ENCODE assay signal across 19 cellular contexts in the genomic region with DNA sequence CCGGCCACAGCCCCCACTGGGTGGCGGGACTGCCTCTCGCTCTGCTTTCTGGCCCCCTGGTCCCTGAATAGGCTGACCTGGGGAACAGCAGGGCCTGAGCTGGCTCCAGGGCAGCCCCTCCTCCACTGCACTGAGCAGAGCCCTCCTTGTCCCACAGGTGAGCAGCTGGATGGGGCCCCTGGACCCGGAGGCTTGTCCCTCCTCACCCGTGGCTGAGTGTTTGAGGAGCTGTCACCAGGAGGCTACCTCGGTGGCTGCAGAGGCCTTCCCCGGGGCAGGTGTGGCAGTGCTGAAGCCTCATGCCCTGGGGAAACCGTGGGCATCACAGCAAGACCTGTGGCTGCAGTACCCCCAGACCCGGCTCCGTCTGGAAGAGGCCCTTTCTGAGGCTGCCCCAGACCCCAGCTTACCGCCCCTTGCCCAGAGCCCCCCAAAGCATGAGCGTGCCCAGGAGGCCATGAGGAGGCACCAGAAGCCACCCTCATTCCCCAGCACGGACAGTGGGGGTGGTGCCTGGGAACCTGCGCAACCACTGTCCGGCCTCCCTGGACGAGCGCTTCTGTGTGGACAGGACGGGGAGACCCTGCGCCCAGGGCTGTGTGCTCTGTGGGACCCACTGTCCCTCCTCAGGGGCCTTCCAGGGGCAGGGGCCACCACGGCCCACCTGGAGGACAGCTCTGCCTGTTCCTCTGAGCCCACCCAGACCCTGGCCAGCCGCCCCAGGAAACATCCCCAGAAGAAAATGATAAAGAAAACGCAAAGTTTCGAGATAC. TPM values are rescaled to one million over a fixed set of nuclear protein-coding genes. Genes with fewer than 3 reads are reported as not detected.
DNase-seq lines count a peak whose midpoint lies in the region; ATAC-seq and TF ChIP-seq lines count a peak whose summit lies in the region.
"Had no signal": no experiment of that assay in that cellular context is flagged by ENCODE, and none has a peak within 500 bp of the region (broad histone marks: within the 10 kb centered on the region; RNA-seq: fewer than 3 reads in every experiment).

No MANE protein-coding gene starts in this region.

- H3K4me1 ChIP-seq in left ventricle myocardium inferior: no peaks in the 10 kb centered on the region
- H3K4me1 ChIP-seq in osteoblast (ENCODE audit: insufficient read depth, low read length): peaks cover 29% of the 10 kb centered on the region
- no peaks in the 10 kb centered on the region for H3K4me1 ChIP-seq in aorta (ENCODE audit: control insufficient read depth in 1 of 2, insufficient read depth in 2 of 2, low read length in 2 of 2)
- H3K4me1 ChIP-seq: A549, HAP-1 had no signal

- H3K27ac ChIP-seq in left ventricle myocardium inferior (replicated peaks): no peak overlapping the region
- no peak overlapping the region for H3K27ac ChIP-seq in osteoblast (ENCODE audit: low read depth, low read length)
- no peak overlapping the region for H3K27ac ChIP-seq in aorta (ENCODE audit: low read depth in 1 of 2, low read length in 2 of 2)
- H3K27ac ChIP-seq: A549, RWPE1 had no signal

- H3K9me3 ChIP-seq in left ventricle myocardium inferior (replicated peaks) (no peaks in the 10 kb centered on the region), osteoblast (ENCODE audit: low read depth, low read length) (no peaks in the 10 kb centered on the region), aorta (ENCODE audit: control insufficient read depth, low read length) (no peaks in the 10 kb centered on the region)
- H3K9me3 ChIP-seq: A549, HAP-1 had no signal

- ATAC-seq in WTC11: no peak
- ATAC-seq in aorta (ENCODE audit: low FRiP score): no peak
- no peak for ATAC-seq in GM18861 (IDR thresholded peaks at IDR 0.05; ENCODE audit: unreplicated experiment)

- H3K27me3 ChIP-seq in left ventricle myocardium inferior (ENCODE audit: low read depth) (peaks cover 40% of the 10 kb centered on the region), osteoblast (ENCODE audit: insufficient read depth, low read length) (peaks cover 3% of the 10 kb centered on the region), aorta (ENCODE audit: control insufficient read depth in 1 of 2, insufficient read depth in 2 of 2, low read length in 1 of 2) (no peaks in the 10 kb centered on the region)

- H3K4me3 Mint-ChIP-seq in WTC11: no peak overlapping the region
- H3K4me3 Mint-ChIP-seq: CD4-positive, alpha-beta T cell; IgD-negative memory B cell had no signal

- H3K27ac Mint-ChIP-seq in WTC11: no peak overlapping the region
- H3K27ac Mint-ChIP-seq: CD4-positive, alpha-beta T cell; IgD-negative memory B cell had no signal

- H3K4me2 ChIP-seq in osteoblast (ENCODE audit: insufficient read depth, low read length): no peak overlapping the region
- H3K4me2 ChIP-seq: A549 had no signal

- no peaks in the 10 kb centered on the region for H3K27me3 Mint-ChIP-seq in WTC11 (ENCODE audit: low read depth)

- CTCF ChIA-PET in WTC11 (lab: Charles Lee): no interaction called here

- peaks cover 41% of the 10 kb centered on the region for H3K36me3 Mint-ChIP-seq in WTC11
- H3K36me3 Mint-ChIP-seq: IgD-negative memory B cell had no signal

- intact Hi-C loops in cardiac septum (cut with DNase I) (no loop called here), left ventricle myocardium inferior (cut with micrococcal nuclease) (no loop called here), aorta (cut with DNase I) (no loop called here)

- peaks cover 13% of the 10 kb centered on the region for H3K4me1 Mint-ChIP-seq in WTC11

- WGBS in aorta, 2 donors: 91 to 94% methylated on average over 21 to 23 of the region's 23 CpGs

- no peak overlapping the region for H2AFZ ChIP-seq in osteoblast (ENCODE audit: low read length)

- no peak for TF ChIP-seq CTCF in left ventricle myocardium inferior (IDR thresholded peaks at IDR 0.05; ENCODE audit: borderline replicate concordance)
- TF ChIP-seq CTCF in WTC11 (IDR thresholded peaks at IDR 0.05): no peak
- TF ChIP-seq CTCF in osteoblast (IDR thresholded peaks at IDR 0.05; ENCODE audit: extremely low read depth, low read depth, low read length): no peak

- no peaks in the 10 kb centered on the region for H3K36me3 ChIP-seq in left ventricle myocardium inferior
- no peaks in the 10 kb centered on the region for H3K36me3 ChIP-seq in osteoblast (ENCODE audit: insufficient read depth, low read length)
- H3K36me3 ChIP-seq in aorta (ENCODE audit: control insufficient read depth in 1 of 2, insufficient read depth in 2 of 2, low read length in 1 of 2): no peaks in the 10 kb centered on the region

- no peaks in the 10 kb centered on the region for H4K20me1 ChIP-seq in osteoblast (ENCODE audit: insufficient read depth, low read length)

- H3K4me3 ChIP-seq in left ventricle myocardium inferior (no peak overlapping the region), osteoblast (ENCODE audit: insufficient read depth, low read length) (no peak overlapping the region), aorta (ENCODE audit: low read length in 2 of 2) (no peak overlapping the region)
- H3K4me3 ChIP-seq: A549, HAP-1 had no signal

- peaks cover 12% of the 10 kb centered on the region for H3K9me3 Mint-ChIP-seq in WTC11
- H3K9me3 Mint-ChIP-seq: CD4-positive, alpha-beta T cell; IgD-negative memory B cell had no signal

- POLR2A ChIA-PET in WTC11 (lab: Charles Lee): no interaction called here

- no peaks in the 10 kb centered on the region for H3K79me2 ChIP-seq in osteoblast (ENCODE audit: insufficient read depth, low read length)

- peak; percentile 66 for DNase-seq in cardiac septum (ENCODE audit: low spot score)
- DNase-seq in left ventricle myocardium inferior: no peak
- DNase-seq in WTC11 (ENCODE audit: low spot score): peak; percentile 5
- DNase-seq in osteoblast (ENCODE audit: insufficient read length, low spot score, missing footprints): peak; percentile 51
- DNase-seq in aorta: peak; percentile 29 to 60
- DNase-seq in OCI-M2 (lab: John Stamatoyannopoulos, UW; ENCODE audit: unreplicated experiment): no peak
- DNase-seq: DMS79 treated with DMSO at 0.1 percent for 48 hours, MV-4-11, NCI-H1417 treated with DMSO at 0.1 percent for 48 hours, NCI-H2081 treated with DMSO at 0.1 percent for 48 hours, NCI-H2227 treated with DMSO at 0.1 percent for 48 hours, NCI-H526 treated with DMSO at 0.1 percent for 48 hours had no signal

TF ChIP-seq in WTC11, 78 proteins besides CTCF, POLR2A, EP300 and RAD21 (continues in another document):
- TF ChIP-seq ETV6 (CRISPR knock-in tag; IDR thresholded peaks at IDR 0.05): no peak
- TF ChIP-seq, protein P1, sequence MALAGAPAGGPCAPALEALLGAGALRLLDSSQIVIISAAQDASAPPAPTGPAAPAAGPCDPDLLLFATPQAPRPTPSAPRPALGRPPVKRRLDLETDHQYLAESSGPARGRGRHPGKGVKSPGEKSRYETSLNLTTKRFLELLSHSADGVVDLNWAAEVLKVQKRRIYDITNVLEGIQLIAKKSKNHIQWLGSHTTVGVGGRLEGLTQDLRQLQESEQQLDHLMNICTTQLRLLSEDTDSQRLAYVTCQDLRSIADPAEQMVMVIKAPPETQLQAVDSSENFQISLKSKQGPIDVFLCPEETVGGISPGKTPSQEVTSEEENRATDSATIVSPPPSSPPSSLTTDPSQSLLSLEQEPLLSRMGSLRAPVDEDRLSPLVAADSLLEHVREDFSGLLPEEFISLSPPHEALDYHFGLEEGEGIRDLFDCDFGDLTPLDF (CRISPR knock-in tag; IDR thresholded peaks at IDR 0.05): no peak
- TF ChIP-seq TEAD4 (CRISPR knock-in tag; IDR thresholded peaks at IDR 0.05): no peak
- TF ChIP-seq JAZF1 (CRISPR knock-in tag; IDR thresholded peaks at IDR 0.05): no peak
- TF ChIP-seq, protein P2, sequence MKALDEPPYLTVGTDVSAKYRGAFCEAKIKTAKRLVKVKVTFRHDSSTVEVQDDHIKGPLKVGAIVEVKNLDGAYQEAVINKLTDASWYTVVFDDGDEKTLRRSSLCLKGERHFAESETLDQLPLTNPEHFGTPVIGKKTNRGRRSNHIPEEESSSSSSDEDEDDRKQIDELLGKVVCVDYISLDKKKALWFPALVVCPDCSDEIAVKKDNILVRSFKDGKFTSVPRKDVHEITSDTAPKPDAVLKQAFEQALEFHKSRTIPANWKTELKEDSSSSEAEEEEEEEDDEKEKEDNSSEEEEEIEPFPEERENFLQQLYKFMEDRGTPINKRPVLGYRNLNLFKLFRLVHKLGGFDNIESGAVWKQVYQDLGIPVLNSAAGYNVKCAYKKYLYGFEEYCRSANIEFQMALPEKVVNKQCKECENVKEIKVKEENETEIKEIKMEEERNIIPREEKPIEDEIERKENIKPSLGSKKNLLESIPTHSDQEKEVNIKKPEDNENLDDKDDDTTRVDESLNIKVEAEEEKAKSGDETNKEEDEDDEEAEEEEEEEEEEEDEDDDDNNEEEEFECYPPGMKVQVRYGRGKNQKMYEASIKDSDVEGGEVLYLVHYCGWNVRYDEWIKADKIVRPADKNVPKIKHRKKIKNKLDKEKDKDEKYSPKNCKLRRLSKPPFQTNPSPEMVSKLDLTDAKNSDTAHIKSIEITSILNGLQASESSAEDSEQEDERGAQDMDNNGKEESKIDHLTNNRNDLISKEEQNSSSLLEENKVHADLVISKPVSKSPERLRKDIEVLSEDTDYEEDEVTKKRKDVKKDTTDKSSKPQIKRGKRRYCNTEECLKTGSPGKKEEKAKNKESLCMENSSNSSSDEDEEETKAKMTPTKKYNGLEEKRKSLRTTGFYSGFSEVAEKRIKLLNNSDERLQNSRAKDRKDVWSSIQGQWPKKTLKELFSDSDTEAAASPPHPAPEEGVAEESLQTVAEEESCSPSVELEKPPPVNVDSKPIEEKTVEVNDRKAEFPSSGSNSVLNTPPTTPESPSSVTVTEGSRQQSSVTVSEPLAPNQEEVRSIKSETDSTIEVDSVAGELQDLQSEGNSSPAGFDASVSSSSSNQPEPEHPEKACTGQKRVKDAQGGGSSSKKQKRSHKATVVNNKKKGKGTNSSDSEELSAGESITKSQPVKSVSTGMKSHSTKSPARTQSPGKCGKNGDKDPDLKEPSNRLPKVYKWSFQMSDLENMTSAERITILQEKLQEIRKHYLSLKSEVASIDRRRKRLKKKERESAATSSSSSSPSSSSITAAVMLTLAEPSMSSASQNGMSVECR (CRISPR knock-in tag; IDR thresholded peaks at IDR 0.05; ENCODE audit: borderline replicate concordance): no peak
- no peak for TF ChIP-seq RELA (CRISPR knock-in tag; IDR thresholded peaks at IDR 0.05; ENCODE audit: borderline replicate concordance)
- no peak for TF ChIP-seq SOX15 (CRISPR knock-in tag; IDR thresholded peaks at IDR 0.05)
- no peak for TF ChIP-seq ZNF671 (CRISPR knock-in tag; IDR thresholded peaks at IDR 0.05)

RNA-seq across cellular contexts. Expression of a gene that starts 28.5 kb away (rescaled TPM):
- 8.5 TPM for total RNA-seq in cardiac septum
- 93.4 TPM for total RNA-seq in left ventricle myocardium inferior
- 0.11 TPM in 1 of 3 replicates, not detected in the others for total RNA-seq in WTC11 (2021)
- under 0.01 TPM in 1 of 2 replicates, not detected in the other for total RNA-seq in osteoblast
- not detected for total RNA-seq in aorta
- polyA plus RNA-seq in aorta: not detected
- total RNA-seq: HT-29 had no signal
- polyA plus RNA-seq: A549, IgD-negative memory B cell had no signal

RNA-seq across cellular contexts. Expression of a gene that starts 55.2 kb away (rescaled TPM):
- total RNA-seq in cardiac septum: 9.6 TPM
- 7.9 TPM for total RNA-seq in left ventricle myocardium inferior
- total RNA-seq in WTC11 (2021): 5.3 to 8.4 TPM (median 6.3 TPM) in 3 replicates
- 4.3 and 6.2 TPM in 2 replicates for total RNA-seq in osteoblast
- total RNA-seq in aorta: 1 to 10 TPM; 5.6 to 6.7 TPM
- 1 to 10 TPM; 2.1 to 2.9 TPM for polyA plus RNA-seq in aorta

RNA-seq across cellular contexts. Expression of a gene that starts 55.4 kb away (rescaled TPM):
- total RNA-seq in cardiac septum (580 TPM), left ventricle myocardium inferior (757 TPM), WTC11 (2021) (135 to 145 TPM (median 137 TPM) in 3 replicates), osteoblast (83.6 and 84.6 TPM in 2 replicates), aorta (10 to 100 TPM; 73.5 to 89.4 TPM)
- polyA plus RNA-seq in aorta: 10 to 100 TPM; 61.9 to 76.3 TPM

Comparison
In these comparisons a context has a peak if more than half of its experiments do, and no peak if none do; other contexts are left out.
1. DNase-seq: peak in cardiac septum (single experiment), WTC11 (single experiment), osteoblast (single experiment) and aorta (2 of 2); none in left ventricle myocardium inferior (single experiment) and OCI-M2 (single experiment).